2 cellular contexts compared by ENCODE assay signal in genomic region chr22:40691532-40691931, GRCh38.
TF ChIP-seq lines count a peak whose summit lies in the region.

No MANE protein-coding gene starts in this region.

TF ChIP-seq in HepG2, 621 proteins besides CTCF, POLR2A, EP300 and RAD21:
- TF ChIP-seq ZNF180 (CRISPR knock-in tag; IDR thresholded peaks at IDR 0.05; ENCODE audit: borderline replicate concordance, low read depth) (peak; percentile 93; the same call in 1 of the 2 replicates), MEIS1 (CRISPR knock-in tag; IDR thresholded peaks at IDR 0.05; ENCODE audit: borderline replicate concordance) (no peak)

TF ChIP-seq in K562, 482 proteins besides CTCF, POLR2A, EP300 and RAD21:
- TF ChIP-seq TRIM25 (IDR thresholded peaks at IDR 0.05; ENCODE audit: borderline replicate concordance) (no peak), ZFP36 (IDR thresholded peaks at IDR 0.05; ENCODE audit: low read depth, low read length, partially characterized antibody) (peak; percentile 53), ZNF77 (CRISPR knock-in tag; IDR thresholded peaks at IDR 0.05) (no peak), RBM25 (IDR thresholded peaks at IDR 0.05; ENCODE audit: low read depth, low read length, severe bottlenecking) (peak; percentile 18), PRPF4 (IDR thresholded peaks at IDR 0.05; ENCODE audit: insufficient read depth, low read depth, low read length, poor library complexity, severe bottlenecking) (no peak), KDM2B (CRISPR knock-in tag; IDR thresholded peaks at IDR 0.05) (no peak), ATF2 (CRISPR knock-in tag; IDR thresholded peaks at IDR 0.05) (no peak), ZNF121 (CRISPR knock-in tag; conservative IDR thresholded peaks at IDR 0.05) (no peak), MAFG (tag; conservative IDR thresholded peaks at IDR 0.05) (no peak), DACH1 (IDR thresholded peaks at IDR 0.05; ENCODE audit: partially characterized antibody) (no peak)
TF ChIP-seq in K562: peak in this region for 2.
